In the genomic region with DNA sequence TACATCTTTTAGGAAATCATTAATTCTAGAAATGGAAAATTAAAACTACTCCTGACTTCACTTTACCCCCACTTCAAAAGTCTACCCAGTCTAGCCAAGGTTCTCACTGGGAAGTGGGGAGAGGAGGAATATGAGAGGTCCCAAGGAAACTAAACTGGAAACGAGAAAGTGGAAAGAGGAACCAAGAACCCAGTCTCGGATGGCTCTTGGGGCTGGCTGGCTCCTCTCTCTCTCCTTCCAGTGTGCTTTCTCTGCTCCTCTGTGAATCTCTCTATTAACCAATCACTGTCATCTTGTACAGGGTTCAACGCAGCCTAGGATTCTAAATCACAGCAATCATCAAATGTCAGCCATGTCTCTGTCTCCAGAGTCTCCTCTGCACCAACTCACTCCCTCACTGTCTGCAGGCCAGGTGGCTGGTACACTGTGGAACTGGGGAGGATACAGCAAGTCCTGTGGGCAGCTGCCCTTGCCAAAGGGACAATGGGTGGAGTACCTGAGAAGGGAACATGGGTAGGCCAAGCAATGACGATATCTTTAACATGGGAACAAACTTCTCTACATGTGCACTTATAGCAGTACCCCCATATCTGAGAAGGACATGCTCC, we compare ENCODE assay signal across 13 cellular contexts. TPM values are rescaled to one million over a fixed set of nuclear protein-coding genes. Genes with fewer than 3 reads are reported as not detected.
DNase-seq lines count a peak whose midpoint lies in the region; ATAC-seq and TF ChIP-seq lines count a peak whose summit lies in the region.
"Had no signal": no experiment of that assay in that cellular context is flagged by ENCODE, and none has a peak within 500 bp of the region (broad histone marks: within the 10 kb centered on the region; RNA-seq: fewer than 3 reads in every experiment).

No MANE protein-coding gene starts in this region.

- no peaks in the 10 kb centered on the region for H3K36me3 ChIP-seq in CD8-positive, alpha-beta T cell (ENCODE audit: insufficient read depth, low read length)
- H3K36me3 ChIP-seq in Peyer's patch (no peaks in the 10 kb centered on the region), prostate gland (no peaks in the 10 kb centered on the region)
- H3K36me3 ChIP-seq: thyroid gland had no signal

- H3K9me3 Mint-ChIP-seq in CD8-positive, alpha-beta T cell = no peaks in the 10 kb centered on the region
- peaks cover 10% of the 10 kb centered on the region for H3K9me3 Mint-ChIP-seq in glutamatergic neuron (ENCODE audit: unreplicated experiment)

- POLR2A ChIA-PET in CD8-positive, alpha-beta T cell (lab: Charles Lee) = no interaction called here

- 31% methylated on average over 4 of the region's 4 CpGs for WGBS in prostate gland

- no peaks in the 10 kb centered on the region for H3K27me3 Mint-ChIP-seq in CD8-positive, alpha-beta T cell (ENCODE audit: low read depth)
- peaks cover 3% of the 10 kb centered on the region for H3K27me3 Mint-ChIP-seq in glutamatergic neuron (ENCODE audit: unreplicated experiment)

- no peak overlapping the region for H3K27ac ChIP-seq in CD8-positive, alpha-beta T cell (ENCODE audit: low read depth, low read length)
- H3K27ac ChIP-seq in Peyer's patch = peak overlapping the region in 3 of 4 donors; percentile 24 to 80 (median 78)
- peak overlapping the region; percentile 77 to 80 for H3K27ac ChIP-seq in prostate gland
- no peak overlapping the region for H3K27ac ChIP-seq in foreskin keratinocyte

- H3K27ac Mint-ChIP-seq in CD8-positive, alpha-beta T cell = peak overlapping the region; percentile 2
- peak overlapping the region; percentile 97 for H3K27ac Mint-ChIP-seq in glutamatergic neuron (ENCODE audit: unreplicated experiment)

- TF ChIP-seq POLR2A in Peyer's patch (IDR thresholded peaks at IDR 0.05) = no peak
- no peak for TF ChIP-seq POLR2A in prostate gland (IDR thresholded peaks at IDR 0.05)

- TF ChIP-seq CTCF in CD8-positive, alpha-beta T cell (IDR thresholded peaks at IDR 0.05) = no peak
- TF ChIP-seq CTCF in Peyer's patch (IDR thresholded peaks at IDR 0.05) (no peak), glutamatergic neuron (IDR thresholded peaks at IDR 0.05; ENCODE audit: partially characterized antibody, unreplicated experiment) (no peak), prostate gland (IDR thresholded peaks at IDR 0.05) (no peak), GM10266 (IDR thresholded peaks at IDR 0.05; ENCODE audit: control insufficient read depth, insufficient read depth, low read depth, missing control alignments) (no peak), foreskin keratinocyte (conservative IDR thresholded peaks at IDR 0.05) (no peak)

- peaks cover 25% of the 10 kb centered on the region for H3K36me3 Mint-ChIP-seq in CD8-positive, alpha-beta T cell
- no peaks in the 10 kb centered on the region for H3K36me3 Mint-ChIP-seq in glutamatergic neuron (ENCODE audit: unreplicated experiment)

- no peak overlapping the region for H3K4me3 ChIP-seq in CD8-positive, alpha-beta T cell (ENCODE audit: low read depth, low read length)
- H3K4me3 ChIP-seq in Peyer's patch = no peak overlapping the region
- no peak overlapping the region for H3K4me3 ChIP-seq in prostate gland
- H3K4me3 ChIP-seq: HAP-1, thyroid gland had no signal

- peaks cover 61% of the 10 kb centered on the region for H3K4me1 ChIP-seq in CD8-positive, alpha-beta T cell (ENCODE audit: insufficient read depth, low read length)
- H3K4me1 ChIP-seq in Peyer's patch (peaks cover 5 to 63% (median 25%) of the 10 kb centered on the region in 4 donors), prostate gland (replicated peaks) (peaks cover 20% of the 10 kb centered on the region), foreskin keratinocyte (peaks cover 24% of the 10 kb centered on the region)

- H3K4me1 Mint-ChIP-seq in CD8-positive, alpha-beta T cell (ENCODE audit: low read depth) = peaks cover 83% of the 10 kb centered on the region
- H3K4me1 Mint-ChIP-seq in glutamatergic neuron (ENCODE audit: low read depth, unreplicated experiment) = peaks cover 55% of the 10 kb centered on the region

- no peaks in the 10 kb centered on the region for H3K27me3 ChIP-seq in CD8-positive, alpha-beta T cell (ENCODE audit: insufficient read depth, low read length)
- H3K27me3 ChIP-seq in Peyer's patch = no peaks in the 10 kb centered on the region
- no peaks in the 10 kb centered on the region for H3K27me3 ChIP-seq in prostate gland (replicated peaks; ENCODE audit: insufficient read depth)
- H3K27me3 ChIP-seq in foreskin keratinocyte = no peaks in the 10 kb centered on the region
- H3K27me3 ChIP-seq: thyroid gland had no signal

- no peak for DNase-seq in CD8-positive, alpha-beta T cell
- DNase-seq in Peyer's patch = no peak
- no peak for DNase-seq in glutamatergic neuron
- peak; percentile 66 for DNase-seq in prostate gland (ENCODE audit: low spot score)
- no peak for DNase-seq in NCI-H2171 (lab: John Stamatoyannopoulos, UW)
- no peak for DNase-seq in activated CD4-positive, alpha-beta T cell treated with anti-CD3 and anti-CD28 coated beads, Interleukin-2, amount 50 U/mL, for 1 hour
- no peak for DNase-seq in GM10266 (ENCODE audit: extremely low spot score)
- no peak for DNase-seq in foreskin keratinocyte
- DNase-seq: activated CD4-positive, alpha-beta T cell treated with anti-CD3 and anti-CD28 coated beads for 1 hour; DMS153; NCI-H1436 treated with DMSO at 0.1 percent for 48 hours; thyroid gland had no signal

- intact Hi-C loops in CD8-positive, alpha-beta T cell (cut with DNase I, micrococcal nuclease) = loop anchor here in 1 of 2 experiments (5.0 kb wide), 1 partner anchor 50 kb away; no protein-coding TSS in a partner anchor
- intact Hi-C loops in prostate gland (cut with DNase I) = loop anchor here (5.0 kb wide), 1 partner anchor 35 kb away; the partner anchor contains the start of gene GNB1

- CTCF ChIA-PET in CD8-positive, alpha-beta T cell (lab: Charles Lee) = no interaction called here

- H3K9me3 ChIP-seq in CD8-positive, alpha-beta T cell (ENCODE audit: low read length) = no peaks in the 10 kb centered on the region
- H3K9me3 ChIP-seq in Peyer's patch = no peaks in the 10 kb centered on the region
- H3K9me3 ChIP-seq in prostate gland = no peaks in the 10 kb centered on the region
- H3K9me3 ChIP-seq: HAP-1, thyroid gland had no signal

- no peak for ATAC-seq in CD8-positive, alpha-beta T cell
- ATAC-seq in foreskin keratinocyte = no peak

- H3K4me3 Mint-ChIP-seq in CD8-positive, alpha-beta T cell = no peak overlapping the region
- peak overlapping the region; percentile 64 for H3K4me3 Mint-ChIP-seq in glutamatergic neuron (ENCODE audit: unreplicated experiment)

RNA-seq across cellular contexts. Expression of gene GNB1, which starts 33.7 kb away (rescaled TPM):
- total RNA-seq in CD8-positive, alpha-beta T cell = 100 to 1,000 TPM; 145 to 147 TPM
- 100 to 1,000 TPM; 112 to 266 (median 236) TPM for total RNA-seq in Peyer's patch
- 734 TPM for total RNA-seq in glutamatergic neuron (ENCODE audit: unreplicated experiment)
- 100 to 1,000 TPM; 163 to 233 TPM for total RNA-seq in prostate gland
- 251 and 257 TPM in 2 replicates for total RNA-seq in foreskin keratinocyte
- polyA plus RNA-seq in foreskin keratinocyte = 195 and 222 TPM in 2 replicates

RNA-seq across cellular contexts. Expression of gene CALML6, which starts 57.9 kb away (rescaled TPM):
- 1 to 10 TPM; 1.0 to 1.2 TPM for total RNA-seq in CD8-positive, alpha-beta T cell
- total RNA-seq in Peyer's patch (not detected), glutamatergic neuron (ENCODE audit: unreplicated experiment) (5.2 TPM), prostate gland (under 1 TPM; 0.18 to 0.28 TPM), foreskin keratinocyte (0.10 TPM in 1 of 2 replicates, not detected in the other)
- 0.06 and 0.15 TPM in 2 replicates for polyA plus RNA-seq in foreskin keratinocyte

Comparison
In these comparisons a context has a peak if more than half of its experiments do, and no peak if none do; other contexts are left out.
1. H3K27ac ChIP-seq: peak in Peyer's patch (3 of 4) and prostate gland (2 of 2); none in CD8-positive, alpha-beta T cell (single experiment) and foreskin keratinocyte (single experiment).